In genomic region chr5:155974369-155974768, GRCh38 we compare ENCODE assay signal across 38 cellular contexts.
"Had no signal": no experiment of that assay in that cellular context is flagged by ENCODE, and none has a peak within 500 bp of the region (broad histone marks: within the 10 kb centered on the region; RNA-seq: fewer than 3 reads in every experiment).

No MANE protein-coding gene starts in this region.

- H3K9me3 ChIP-seq: ascending aorta, body of pancreas, breast epithelium had no signal

- H3K4me1 ChIP-seq: adrenal gland, body of pancreas, breast epithelium had no signal

- H3K27ac Mint-ChIP-seq: activated naive CD4-positive, alpha-beta T cell treated with anti-CD3 and anti-CD28 coated beads for 36 hours; activated naive CD4-positive, alpha-beta T cell treated with anti-CD3 and anti-CD28 coated beads, Interleukin-2, amount 10 ng/mL, durations not matched to agents 7 days and 5 days; activated naive CD4-positive, alpha-beta T cell treated with anti-CD3 and anti-CD28 coated beads, Interleukin-2, amount 50 U/mL, for 24 hours; activated naive CD4-positive, alpha-beta T cell treated with anti-CD3 and anti-CD28 coated beads, Interleukin-2, amount 50 U/mL, for 72 hours; activated naive CD8-positive, alpha-beta T cell; activated naive CD8-positive, alpha-beta T cell treated with anti-CD3 and anti-CD28 coated beads for 36 hours; activated naive CD8-positive, alpha-beta T cell treated with anti-CD3 and anti-CD28 coated beads, Interleukin-2, amount 10 ng/mL, durations not matched to agents 7 days and 5 days; activated naive CD8-positive, alpha-beta T cell treated with anti-CD3 and anti-CD28 coated beads, Interleukin-2, amount 50 U/mL, for 24 hours; activated T-cell treated with anti-CD3 and anti-CD28 coated beads, Interleukin-2, amount 50 U/mL, for 24 hours; activated T-cell treated with anti-CD3 and anti-CD28 coated beads, Interleukin-2, amount 50 U/mL, for 72 hours; activated T-helper 1 cell treated with anti-CD3 and anti-CD28 coated beads, Interleukin-12 subunit alpha, Interleukin-12 subunit beta, Interleukin-2, Interleukin-4 antibody, amounts not matched to agents 30 ng/mL and 10 ng/mL and 1 ng/mL, durations not matched to agents 14 hours and 24 hours and 36 hours; activated T-helper 17 cell treated with anti-CD3 and anti-CD28 coated beads, Interleukin-2, amount 50 U/mL, for 72 hours; activated T-helper 2 cell treated with anti-CD3 and anti-CD28 coated beads, Interferon-gamma antibody, Interleukin-2, Interleukin-4, amounts not matched to agents 10 μg/mL and 5 μg/mL and 100 μg/mL, durations not matched to agents 14 hours and 24 hours and 36 hours; brain had no signal

- H3K27me3 Mint-ChIP-seq: activated naive CD4-positive, alpha-beta T cell treated with anti-CD3 and anti-CD28 coated beads, Interleukin-2, amount 10 ng/mL, durations not matched to agents 7 days and 5 days; activated naive CD8-positive, alpha-beta T cell treated with anti-CD3 and anti-CD28 coated beads, Interleukin-2, amount 10 ng/mL, durations not matched to agents 7 days and 5 days had no signal

- H3K27ac ChIP-seq: adrenal gland, ascending aorta, body of pancreas, brain microvascular endothelial cell, breast epithelium, cardiac muscle cell had no signal

- H3K4me3 ChIP-seq: adrenal gland, ascending aorta, body of pancreas, breast epithelium, cardiac muscle cell had no signal

- ATAC-seq: activated naive CD4-positive, alpha-beta T cell treated with anti-CD3 and anti-CD28 coated beads, Interleukin-2, amount 50 U/mL, for 72 hours; activated naive CD8-positive, alpha-beta T cell treated with anti-CD3 and anti-CD28 coated beads, Interleukin-2, amount 50 U/mL, for 24 hours; activated T-cell treated with anti-CD3 and anti-CD28 coated beads, Interleukin-2, amount 50 U/mL, for 4 hours; activated T-cell treated with anti-CD3 and anti-CD28 coated beads, Interleukin-2, amount 50 U/mL, for 72 hours; activated T-helper 17 cell treated with anti-CD3 and anti-CD28 coated beads, Interleukin-2, amount 50 U/mL, for 72 hours; body of pancreas had no signal

- H3K36me3 ChIP-seq: adrenal gland, ascending aorta, brain microvascular endothelial cell, breast epithelium, cardiac muscle cell had no signal

- H3K27me3 ChIP-seq: adrenal gland, ascending aorta, body of pancreas, brain microvascular endothelial cell, breast epithelium, cardiac muscle cell had no signal

- H3K4me3 Mint-ChIP-seq: activated naive CD4-positive, alpha-beta T cell treated with anti-CD3 and anti-CD28 coated beads for 36 hours; activated naive CD4-positive, alpha-beta T cell treated with anti-CD3 and anti-CD28 coated beads, Interleukin-2, amount 10 ng/mL, durations not matched to agents 7 days and 5 days; activated naive CD4-positive, alpha-beta T cell treated with anti-CD3 and anti-CD28 coated beads, Interleukin-2, amount 50 U/mL, for 24 hours; activated naive CD8-positive, alpha-beta T cell; activated naive CD8-positive, alpha-beta T cell treated with anti-CD3 and anti-CD28 coated beads for 36 hours; activated naive CD8-positive, alpha-beta T cell treated with anti-CD3 and anti-CD28 coated beads, Interleukin-2, amount 10 ng/mL, durations not matched to agents 7 days and 5 days; activated naive CD8-positive, alpha-beta T cell treated with anti-CD3 and anti-CD28 coated beads, Interleukin-2, amount 50 U/mL, for 24 hours; activated T-cell treated with anti-CD3 and anti-CD28 coated beads, Interleukin-2, amount 50 U/mL, for 24 hours; activated T-cell treated with anti-CD3 and anti-CD28 coated beads, Interleukin-2, amount 50 U/mL, for 4 hours; activated T-cell treated with anti-CD3 and anti-CD28 coated beads, Interleukin-2, amount 50 U/mL, for 72 hours; activated T-helper 1 cell treated with anti-CD3 and anti-CD28 coated beads, Interleukin-12 subunit alpha, Interleukin-12 subunit beta, Interleukin-2, Interleukin-4 antibody, amounts not matched to agents 30 ng/mL and 10 ng/mL and 1 ng/mL, durations not matched to agents 14 hours and 24 hours and 36 hours; activated T-helper 17 cell treated with anti-CD3 and anti-CD28 coated beads, Interleukin-2, amount 50 U/mL, for 72 hours; brain; central memory CD8-positive, alpha-beta T cell had no signal

- DNase-seq: activated effector memory CD4-positive, alpha-beta T cell treated with anti-CD3 and anti-CD28 coated beads, Interleukin-2, amount 50 U/mL, for 16 hours; activated effector memory CD4-positive, alpha-beta T cell treated with Interleukin-2 at 50 U/mL for 16 hours; activated gamma-delta T cell; activated gamma-delta T cell treated with Interleukin-2 at 50 U/mL for 16 hours; activated naive CD4-positive, alpha-beta T cell; activated naive CD4-positive, alpha-beta T cell treated with anti-CD3 and anti-CD28 coated beads for 36 hours; activated naive CD4-positive, alpha-beta T cell treated with anti-CD3 and anti-CD28 coated beads, Interleukin-2, amount 10 ng/mL, durations not matched to agents 7 days and 5 days; activated naive CD4-positive, alpha-beta T cell treated with anti-CD3 and anti-CD28 coated beads, Interleukin-2, amount 50 U/mL, for 16 hours; activated naive CD4-positive, alpha-beta T cell treated with Interleukin-2 at 50 U/mL for 16 hours; activated naive CD8-positive, alpha-beta T cell treated with anti-CD3 and anti-CD28 coated beads for 36 hours; activated naive CD8-positive, alpha-beta T cell treated with anti-CD3 and anti-CD28 coated beads, Interleukin-2, amount 10 ng/mL, durations not matched to agents 7 days and 5 days; activated naive CD8-positive, alpha-beta T cell treated with anti-CD3 and anti-CD28 coated beads, Interleukin-2, amount 50 U/mL, for 24 hours; activated T-cell treated with anti-CD3 and anti-CD28 coated beads, Interleukin-2, amount 50 U/mL, for 1 hour; activated T-cell treated with anti-CD3 and anti-CD28 coated beads, Interleukin-2, amount 50 U/mL, for 24 hours; activated T-cell treated with anti-CD3 and anti-CD28 coated beads, Interleukin-2, amount 50 U/mL, for 4 hours; activated T-cell treated with anti-CD3 and anti-CD28 coated beads, Interleukin-2, amount 50 U/mL, for 48 hours; activated T-cell treated with anti-CD3 and anti-CD28 coated beads, Interleukin-2, amount 50 U/mL, for 72 hours; adrenal gland; amniotic stem cell; amygdala; anterior cingulate cortex; aorta; body of pancreas; brain microvascular endothelial cell; caudate nucleus; central memory CD4-positive, alpha-beta T cell; cerebellar nuclear complex had no signal

- H3K4me1 Mint-ChIP-seq: activated naive CD4-positive, alpha-beta T cell treated with anti-CD3 and anti-CD28 coated beads, Interleukin-2, amount 10 ng/mL, durations not matched to agents 7 days and 5 days; activated naive CD4-positive, alpha-beta T cell treated with anti-CD3 and anti-CD28 coated beads, Interleukin-2, amount 50 U/mL, for 24 hours; activated naive CD8-positive, alpha-beta T cell treated with anti-CD3 and anti-CD28 coated beads for 36 hours; activated naive CD8-positive, alpha-beta T cell treated with anti-CD3 and anti-CD28 coated beads, Interleukin-2, amount 10 ng/mL, durations not matched to agents 7 days and 5 days; activated naive CD8-positive, alpha-beta T cell treated with anti-CD3 and anti-CD28 coated beads, Interleukin-2, amount 50 U/mL, for 24 hours; activated T-helper 17 cell treated with anti-CD3 and anti-CD28 coated beads, Interleukin-2, amount 50 U/mL, for 72 hours; central memory CD8-positive, alpha-beta T cell had no signal

- H3K9me3 Mint-ChIP-seq: activated naive CD4-positive, alpha-beta T cell treated with anti-CD3 and anti-CD28 coated beads for 36 hours; activated naive CD4-positive, alpha-beta T cell treated with anti-CD3 and anti-CD28 coated beads, Interleukin-2, amount 10 ng/mL, durations not matched to agents 7 days and 5 days; activated naive CD4-positive, alpha-beta T cell treated with anti-CD3 and anti-CD28 coated beads, Interleukin-2, amount 50 U/mL, for 24 hours; activated naive CD4-positive, alpha-beta T cell treated with anti-CD3 and anti-CD28 coated beads, Interleukin-2, amount 50 U/mL, for 72 hours; activated naive CD8-positive, alpha-beta T cell treated with anti-CD3 and anti-CD28 coated beads for 36 hours; activated naive CD8-positive, alpha-beta T cell treated with anti-CD3 and anti-CD28 coated beads, Interleukin-2, amount 10 ng/mL, durations not matched to agents 7 days and 5 days; activated naive CD8-positive, alpha-beta T cell treated with anti-CD3 and anti-CD28 coated beads, Interleukin-2, amount 50 U/mL, for 24 hours; activated T-cell treated with anti-CD3 and anti-CD28 coated beads, Interleukin-2, amount 50 U/mL, for 24 hours; activated T-cell treated with anti-CD3 and anti-CD28 coated beads, Interleukin-2, amount 50 U/mL, for 4 hours; activated T-cell treated with anti-CD3 and anti-CD28 coated beads, Interleukin-2, amount 50 U/mL, for 72 hours; activated T-helper 1 cell treated with anti-CD3 and anti-CD28 coated beads, Interleukin-12 subunit alpha, Interleukin-12 subunit beta, Interleukin-2, Interleukin-4 antibody, amounts not matched to agents 30 ng/mL and 10 ng/mL and 1 ng/mL, durations not matched to agents 14 hours and 24 hours and 36 hours; activated T-helper 17 cell treated with anti-CD3 and anti-CD28 coated beads, Interleukin-2, amount 50 U/mL, for 72 hours; activated T-helper 2 cell treated with anti-CD3 and anti-CD28 coated beads, Interferon-gamma antibody, Interleukin-2, Interleukin-4, amounts not matched to agents 10 μg/mL and 5 μg/mL and 100 μg/mL, durations not matched to agents 14 hours and 24 hours and 36 hours; brain; central memory CD8-positive, alpha-beta T cell had no signal
